14 cellular contexts compared by ENCODE assay signal in genomic region chr11:119370486-119371046, GRCh38. TPM values are rescaled to one million over a fixed set of nuclear protein-coding genes. Genes with fewer than 3 reads are reported as not detected.
DNase-seq lines count a peak whose midpoint lies in the region; ATAC-seq and TF ChIP-seq lines count a peak whose summit lies in the region.
"Had no signal": no experiment of that assay in that cellular context is flagged by ENCODE, and none has a peak within 500 bp of the region (broad histone marks: within the 10 kb centered on the region; RNA-seq: fewer than 3 reads in every experiment).

No MANE protein-coding gene starts in this region.

- H4K20me1 ChIP-seq in GM23248 (ENCODE audit: insufficient read depth) (no peaks in the 10 kb centered on the region), OCI-LY7 (ENCODE audit: insufficient read depth, low read length) (no peaks in the 10 kb centered on the region)

- H3K9me2 ChIP-seq in GM23248 (ENCODE audit: insufficient read depth): no peaks in the 10 kb centered on the region
- no peaks in the 10 kb centered on the region for H3K9me2 ChIP-seq in OCI-LY7 (ENCODE audit: insufficient read depth, low read length)

- intact Hi-C loops in OCI-LY7 (cut with micrococcal nuclease; ENCODE audit: unreplicated experiment): loop anchor here (5.0 kb wide), 1 partner anchor 48 kb away; no protein-coding TSS in a partner anchor
- intact Hi-C loops in Right ventricle myocardium inferior (cut with DNase I): no loop called here
- intact Hi-C loops in posterior vena cava (cut with DNase I): loop anchor here (5.0 to 10.0 kb wide), 2 partner anchors 102 to 104 kb away; no protein-coding TSS in a partner anchor

- peak; percentile 24; the same call in 1 of the 2 replicates for TF ChIP-seq CTCF in OCI-LY7 (conservative IDR thresholded peaks at IDR 0.05; ENCODE audit: low read length)

- no peaks in the 10 kb centered on the region; the same call in 1 of the 2 replicates for H3K27me3 ChIP-seq in GM23248 (replicated peaks; ENCODE audit: insufficient read depth)

- no peak overlapping the region for H3K9ac ChIP-seq in GM23248

- H3K9me3 ChIP-seq in GM23248 (ENCODE audit: low read depth) (no peaks in the 10 kb centered on the region), OCI-LY7 (ENCODE audit: low read length) (no peaks in the 10 kb centered on the region)

- in situ Hi-C loops in GM23248 (cut with MboI): no loop called here

- H3K4me3 ChIP-seq in GM23248: no peak overlapping the region
- H3K4me3 ChIP-seq in OCI-LY7 (ENCODE audit: low read depth, low read length, poor library complexity, severe bottlenecking): no peak overlapping the region

- H3K79me2 ChIP-seq in GM23248 (ENCODE audit: insufficient read depth) (no peaks in the 10 kb centered on the region), OCI-LY7 (ENCODE audit: insufficient read depth, low read depth, low read length) (no peaks in the 10 kb centered on the region)

- 73 to 78% methylated on average over 8 of the region's 8 CpGs for WGBS in GM23248 (ENCODE audit: low coverage in 1 of 2, low lambda C conversion rate in 2 of 2, missing lambda C conversion rate in 2 of 2), 2 experiments

- H3F3A ChIP-seq in GM23248 (ENCODE audit: insufficient read depth): no peaks in the 10 kb centered on the region

- H3K9me3 Mint-ChIP-seq in stimulated activated naive B cell treated with anti-CD40 and anti-IgM and Interleukin-4, amounts not matched to agents 10 μg/mL and 1 μg/mL and 100 μg/mL, for 72 hours: no peaks in the 10 kb centered on the region
- H3K9me3 Mint-ChIP-seq: activated naive CD4-positive, alpha-beta T cell treated with anti-CD3 and anti-CD28 coated beads, Interleukin-2, amount 50 U/mL, for 72 hours had no signal

- H3K4me1 ChIP-seq in GM23248 (ENCODE audit: insufficient read depth) (peaks cover 13% of the 10 kb centered on the region), OCI-LY7 (ENCODE audit: insufficient read depth, low read length, poor library complexity, severe bottlenecking) (peaks cover 84% of the 10 kb centered on the region)

- H3K4me2 ChIP-seq in GM23248 (ENCODE audit: unreplicated experiment) (no peak overlapping the region), OCI-LY7 (ENCODE audit: low read length) (peak overlapping the region; percentile 64)

- DNase-seq in GM23248: peak; percentile 40
- peak; percentile 51 for DNase-seq in OCI-LY7 (ENCODE audit: low spot score)
- peak; percentile 81 for DNase-seq in Right ventricle myocardium inferior (ENCODE audit: missing footprints)
- peak; percentile 78 for DNase-seq in posterior vena cava (ENCODE audit: low spot score)
- no peak for DNase-seq in HPDE6-E6E7 (ENCODE audit: extremely low spot score)
- no peak for DNase-seq in stimulated activated naive B cell treated with anti-CD40 and anti-IgM and Interleukin-4, amounts not matched to agents 10 μg/mL and 1 μg/mL and 100 μg/mL, for 72 hours
- DNase-seq: GOT3; NCI-H526 treated with DMSO at 0.1 percent for 48 hours; stimulated activated CD4-positive, alpha-beta T cell treated with anti-CD3 and anti-CD28 coated beads, Interleukin-4, amount 100 ng/mL, for 24 hours had no signal

- peaks cover 0 to 4% of the 10 kb centered on the region in 2 donors for H3K4me1 Mint-ChIP-seq in stimulated activated naive B cell treated with anti-CD40 and anti-IgM and Interleukin-4, amounts not matched to agents 10 μg/mL and 1 μg/mL and 100 μg/mL, for 72 hours

- peaks cover 45 to 64% of the 10 kb centered on the region in 2 donors for H3K27me3 Mint-ChIP-seq in stimulated activated naive B cell treated with anti-CD40 and anti-IgM and Interleukin-4, amounts not matched to agents 10 μg/mL and 1 μg/mL and 100 μg/mL, for 72 hours

- peak; percentile 51 for ATAC-seq in Right ventricle myocardium inferior
- no peak for ATAC-seq in GM21367 (IDR thresholded peaks at IDR 0.05; ENCODE audit: unreplicated experiment)
- no peak for ATAC-seq in HG03378 (IDR thresholded peaks at IDR 0.05; ENCODE audit: unreplicated experiment)
- no peak for ATAC-seq in stimulated activated naive B cell treated with anti-CD40 and anti-IgM and Interleukin-4, amounts not matched to agents 10 μg/mL and 1 μg/mL and 100 μg/mL, for 72 hours (replicated peaks)
- ATAC-seq: activated naive CD4-positive, alpha-beta T cell treated with anti-CD3 and anti-CD28 coated beads, Interleukin-2, amount 50 U/mL, for 72 hours had no signal

- H2AFZ ChIP-seq in GM23248 (no peak overlapping the region), OCI-LY7 (ENCODE audit: low read length) (no peak overlapping the region; the same call in 1 of the 2 replicates)

- BruUV-seq in OCI-LY7 (replicated peaks; lab: Mats Ljungman, UMichigan): no TSS peak

- no peaks in the 10 kb centered on the region for H3K36me3 Mint-ChIP-seq in stimulated activated naive B cell treated with anti-CD40 and anti-IgM and Interleukin-4, amounts not matched to agents 10 μg/mL and 1 μg/mL and 100 μg/mL, for 72 hours
- H3K36me3 Mint-ChIP-seq: activated naive CD4-positive, alpha-beta T cell treated with anti-CD3 and anti-CD28 coated beads, Interleukin-2, amount 50 U/mL, for 72 hours had no signal

- H3K36me3 ChIP-seq in GM23248 (ENCODE audit: low read depth) (no peaks in the 10 kb centered on the region), OCI-LY7 (ENCODE audit: insufficient read depth, low read length) (no peaks in the 10 kb centered on the region)

- POLR2A ChIA-PET in OCI-LY7 (lab: Charles Lee): interaction anchor here (0.6 to 1.5 kb wide), 3 partner anchors 9 to 179 kb away, joined by 3 to 5 read pairs (median 3); no protein-coding TSS in a partner anchor

- CTCF ChIA-PET in OCI-LY7 (lab: Charles Lee; ENCODE audit: unreplicated experiment): interaction anchor here (0.5 to 1.5 kb wide), 3 partner anchors 9 to 33 kb away, joined by 3 to 7 read pairs (median 4); no protein-coding TSS in a partner anchor

- H3K4me3 Mint-ChIP-seq in stimulated activated naive B cell treated with anti-CD40 and anti-IgM and Interleukin-4, amounts not matched to agents 10 μg/mL and 1 μg/mL and 100 μg/mL, for 72 hours: no peak overlapping the region

- H3K27ac ChIP-seq in GM23248 (no peak overlapping the region), OCI-LY7 (ENCODE audit: low read depth, low read length, poor library complexity, severe bottlenecking) (peak overlapping the region; percentile 13)
- H3K27ac ChIP-seq: VCaP had no signal

- H3K27ac Mint-ChIP-seq in stimulated activated naive B cell treated with anti-CD40 and anti-IgM and Interleukin-4, amounts not matched to agents 10 μg/mL and 1 μg/mL and 100 μg/mL, for 72 hours: no peak overlapping the region

RNA-seq across cellular contexts. Expression of gene USP2, which starts 10.9 kb away (rescaled TPM):
- not detected in 2 replicates for total RNA-seq in GM23248 (2014; rRNA removed; shearing (Covaris generic))
- 0.30 and 0.33 TPM in 2 replicates for polyA plus RNA-seq in GM23248 (2016; fragmentation: Nextera tagmentation; extraction: Ambion mirVana)
- total RNA-seq in OCI-LY7 (2014; rRNA removed; shearing (Covaris generic)): 4.3 and 10.6 TPM in 2 replicates
- 20.6 and 24.5 TPM in 2 replicates for total RNA-seq in OCI-LY7 (2022)
- total RNA-seq in Right ventricle myocardium inferior: 140 TPM
- total RNA-seq in posterior vena cava: 10 to 100 TPM; 10.4 to 17.3 TPM

RNA-seq across cellular contexts. Expression of gene MFRP, which starts 24.1 kb away (rescaled TPM):
- 0.13 TPM in 1 of 2 replicates, not detected in the other for total RNA-seq in GM23248 (2014; rRNA removed; shearing (Covaris generic))
- not detected in 2 replicates for polyA plus RNA-seq in GM23248 (2016; fragmentation: Nextera tagmentation; extraction: Ambion mirVana)
- total RNA-seq in OCI-LY7 (2014; rRNA removed; shearing (Covaris generic)): not detected in 2 replicates
- total RNA-seq in OCI-LY7 (2022): not detected in 2 replicates
- not detected for total RNA-seq in Right ventricle myocardium inferior
- not detected for total RNA-seq in posterior vena cava
- total RNA-seq: activated naive CD4-positive, alpha-beta T cell treated with anti-CD3 and anti-CD28 coated beads, Interleukin-2, amount 50 U/mL, for 72 hours; fibroblast of lung had no signal
- polyA plus RNA-seq: fibroblast of lung had no signal

RNA-seq across cellular contexts. Expression of gene C1QTNF5, which starts 29.9 kb away (rescaled TPM):
- total RNA-seq in GM23248 (2014; rRNA removed; shearing (Covaris generic)): 23.4 and 27.9 TPM in 2 replicates
- 4.5 and 6.2 TPM in 2 replicates for polyA plus RNA-seq in GM23248 (2016; fragmentation: Nextera tagmentation; extraction: Ambion mirVana)
- not detected in 2 replicates for total RNA-seq in OCI-LY7 (2014; rRNA removed; shearing (Covaris generic))
- total RNA-seq in OCI-LY7 (2022): not detected in 2 replicates
- total RNA-seq in Right ventricle myocardium inferior: 17.5 TPM
- total RNA-seq in posterior vena cava: 10 to 100 TPM; 57.7 to 63.0 TPM
- total RNA-seq: activated naive CD4-positive, alpha-beta T cell treated with anti-CD3 and anti-CD28 coated beads, Interleukin-2, amount 50 U/mL, for 72 hours had no signal

RNA-seq across cellular contexts. Expression of gene RNF26, which starts 36.2 kb away (rescaled TPM):
- total RNA-seq in GM23248 (2014; rRNA removed; shearing (Covaris generic)): 6.4 and 8.0 TPM in 2 replicates
- polyA plus RNA-seq in GM23248 (2016; fragmentation: Nextera tagmentation; extraction: Ambion mirVana): 49.5 and 53.1 TPM in 2 replicates
- total RNA-seq in OCI-LY7 (2014; rRNA removed; shearing (Covaris generic)): 11.7 and 13.9 TPM in 2 replicates
- total RNA-seq in OCI-LY7 (2022): 52.5 and 56.2 TPM in 2 replicates
- 13.1 TPM for total RNA-seq in Right ventricle myocardium inferior
- total RNA-seq in posterior vena cava: 10 to 100 TPM; 22.1 to 23.3 TPM

RNA-seq across cellular contexts. Expression of gene THY1, which starts 52.4 kb away (rescaled TPM):
- 1,197 and 1,694 TPM in 2 replicates for total RNA-seq in GM23248 (2014; rRNA removed; shearing (Covaris generic))
- 1,640 and 1,703 TPM in 2 replicates for polyA plus RNA-seq in GM23248 (2016; fragmentation: Nextera tagmentation; extraction: Ambion mirVana)
- total RNA-seq in OCI-LY7 (2014; rRNA removed; shearing (Covaris generic)): not detected in 2 replicates
- total RNA-seq in OCI-LY7 (2022) (not detected in 2 replicates), Right ventricle myocardium inferior (1.8 TPM), posterior vena cava (100 to 1,000 TPM in 1 of 2 donors, 10 to 100 TPM in 1; 35.0 to 151 TPM)
- total RNA-seq: activated naive CD4-positive, alpha-beta T cell treated with anti-CD3 and anti-CD28 coated beads, Interleukin-2, amount 50 U/mL, for 72 hours had no signal

Comparison
In these comparisons a context has a peak if more than half of its experiments do, and no peak if none do; other contexts are left out.
1. DNase-seq: peak in GM23248 (single experiment), OCI-LY7 (single experiment), Right ventricle myocardium inferior (single experiment) and posterior vena cava (single experiment); none in HPDE6-E6E7 (single experiment) and stimulated activated naive B cell treated with anti-CD40 and anti-IgM and Interleukin-4, amounts not matched to agents 10 μg/mL and 1 μg/mL and 100 μg/mL, for 72 hours (single experiment).
2. RNA of gene C1QTNF5, which starts 29.9 kb away (total RNA-seq): 57.7 to 63.0 TPM in posterior vena cava, 23.4 to 27.9 TPM in GM23248 and 17.5 TPM in Right ventricle myocardium inferior (single experiment); not detected in OCI-LY7; every median in the first group is over 10 times any median in the second.